22 cellular contexts compared by ENCODE assay signal in genomic region chr2:27887830-27888229, GRCh38. TPM values are rescaled to one million over a fixed set of nuclear protein-coding genes. Genes with fewer than 3 reads are reported as not detected.
DNase-seq lines count a peak whose midpoint lies in the region; ATAC-seq and TF ChIP-seq lines count a peak whose summit lies in the region.
"Had no signal": no experiment of that assay in that cellular context is flagged by ENCODE, and none has a peak within 500 bp of the region (broad histone marks: within the 10 kb centered on the region; RNA-seq: fewer than 3 reads in every experiment).

No MANE protein-coding gene starts in this region.

- H3K9me3 ChIP-seq in BLaER1 (no peaks in the 10 kb centered on the region), DOHH2 (ENCODE audit: control insufficient read depth, insufficient read depth, low read length) (no peaks in the 10 kb centered on the region), adrenal gland (replicated peaks in 1 of 3) (no peaks in the 10 kb centered on the region), gastrocnemius medialis (no peaks in the 10 kb centered on the region)
- H3K9me3 ChIP-seq: prostate gland, testis had no signal

- H3K4me2 ChIP-seq in BLaER1 (peak overlapping the region; percentile 10; the same call in 1 of the 2 replicates), DOHH2 (ENCODE audit: low read length) (peak overlapping the region; percentile 14; the same call in 1 of the 2 replicates)
- H3K4me2 ChIP-seq: GM23338 had no signal

- no peak for DNase-seq in adrenal gland
- DNase-seq in gastrocnemius medialis = no peak
- no peak for DNase-seq in HPDE6-E6E7 (ENCODE audit: extremely low spot score)
- no peak for DNase-seq in HuH-7 (ENCODE audit: low spot score)
- DNase-seq in C1 segment of cervical spinal cord (lab: John Stamatoyannopoulos, UW) = no peak
- DNase-seq: activated naive CD8-positive, alpha-beta T cell treated with anti-CD3 and anti-CD28 coated beads, Interleukin-2, amount 10 ng/mL, durations not matched to agents 7 days and 5 days; brain microvascular endothelial cell; COR-L47; hypothalamus; islet precursor cell; NCI-H1436; NCI-H748 treated with DMSO at 0.1 percent for 48 hours; nephron progenitor cell; stimulated activated CD8-positive, alpha-beta memory T cell treated with anti-CD3 and anti-CD28 coated beads, Interleukin-4, amount 100 ng/mL, for 48 hours; T1000; testis had no signal

- H4K20me1 ChIP-seq in BLaER1 (no peaks in the 10 kb centered on the region), DOHH2 (ENCODE audit: control insufficient read depth, insufficient read depth, low read depth, low read length) (no peaks in the 10 kb centered on the region)

- no peak for TF ChIP-seq CTCF in DOHH2 (IDR thresholded peaks at IDR 0.05; ENCODE audit: low read depth, low read length, poor library complexity, severe bottlenecking)
- TF ChIP-seq CTCF in adrenal gland (IDR thresholded peaks at IDR 0.05) = no peak
- TF ChIP-seq CTCF in gastrocnemius medialis (IDR thresholded peaks at IDR 0.05 in 4 of 5, conservative IDR thresholded peaks at IDR 0.05 in 1 of 5) = no peak

- H3K9me2 ChIP-seq in DOHH2 (replicated peaks; ENCODE audit: control insufficient read depth, low read length) = no peaks in the 10 kb centered on the region

- ATAC-seq in gastrocnemius medialis = no peak
- ATAC-seq in HG03432 (IDR thresholded peaks at IDR 0.05; ENCODE audit: unreplicated experiment) = no peak
- ATAC-seq: GM23338, Panc1 had no signal

- TF ChIP-seq POLR2A in adrenal gland (IDR thresholded peaks at IDR 0.05) = no peak
- no peak for TF ChIP-seq POLR2A in gastrocnemius medialis (IDR thresholded peaks at IDR 0.05)

- no peak overlapping the region for H3K9ac ChIP-seq in BLaER1

- H3K79me2 ChIP-seq in DOHH2 (ENCODE audit: control insufficient read depth, low read length) = peaks cover 25% of the 10 kb centered on the region

- H3K27me3 ChIP-seq in BLaER1 (no peaks in the 10 kb centered on the region), DOHH2 (ENCODE audit: control insufficient read depth, low read length) (no peaks in the 10 kb centered on the region), adrenal gland (no peaks in the 10 kb centered on the region), gastrocnemius medialis (no peaks in the 10 kb centered on the region)
- H3K27me3 ChIP-seq: brain microvascular endothelial cell, testis had no signal

- H3F3A ChIP-seq in DOHH2 (ENCODE audit: control insufficient read depth, insufficient read depth) = peaks cover 5% of the 10 kb centered on the region; the same call in 1 of the 2 replicates

- in situ Hi-C loops in gastrocnemius medialis (cut with MboI; ENCODE audit: low sequenced_read_pairs in 4 of 4) = no loop called here

- intact Hi-C loops in adrenal gland (cut with DNase I) = loop anchor here in 1 of 2 donors (10.0 kb wide), 1 partner anchor 113 kb away; the partner anchor contains the start of gene MRPL33
- intact Hi-C loops in gastrocnemius medialis (cut with DNase I; ENCODE audit: low total_unique reads) = loop anchor here (5.0 kb wide), 1 partner anchor 36 kb away; no protein-coding TSS in a partner anchor

- H3K27ac ChIP-seq in BLaER1 (no peak overlapping the region), DOHH2 (ENCODE audit: low read depth, low read length) (no peak overlapping the region), adrenal gland (peak overlapping the region; percentile 33 to 100 (median 98)), gastrocnemius medialis (peak overlapping the region; percentile 94 to 99 (median 96))
- H3K27ac ChIP-seq: prostate gland had no signal

- H3K4me1 ChIP-seq in BLaER1 = peaks cover 34% of the 10 kb centered on the region
- peaks cover 47% of the 10 kb centered on the region for H3K4me1 ChIP-seq in DOHH2 (ENCODE audit: control insufficient read depth, low read length)
- H3K4me1 ChIP-seq in adrenal gland (replicated peaks in 1 of 2) = peaks cover 41 to 66% of the 10 kb centered on the region in 2 donors
- H3K4me1 ChIP-seq in gastrocnemius medialis = peaks cover 22 to 32% of the 10 kb centered on the region in 2 donors
- H3K4me1 ChIP-seq: prostate gland had no signal

- H3K36me3 ChIP-seq in BLaER1 (no peaks in the 10 kb centered on the region), DOHH2 (ENCODE audit: control insufficient read depth, low read length) (peaks cover 4% of the 10 kb centered on the region; the same call in 1 of the 2 replicates), adrenal gland (replicated peaks in 1 of 2) (no peaks in the 10 kb centered on the region), gastrocnemius medialis (no peaks in the 10 kb centered on the region)
- H3K36me3 ChIP-seq: brain microvascular endothelial cell, prostate gland had no signal

- H3K4me3 ChIP-seq in BLaER1 (no peak overlapping the region), DOHH2 (ENCODE audit: low read length) (no peak overlapping the region), adrenal gland (no peak overlapping the region), gastrocnemius medialis (no peak overlapping the region)
- H3K4me3 ChIP-seq: GM23338, prostate gland, testis had no signal

- 77 to 85% (median 79%) methylated on average over 3 of the region's 3 CpGs for WGBS in adrenal gland, 4 donors

RNA-seq across cellular contexts. Expression of gene RBKS, which starts 2.4 kb away (rescaled TPM):
- 10 to 100 TPM; 11.1 to 54.4 (median 30.1) TPM for total RNA-seq in adrenal gland
- polyA plus RNA-seq in adrenal gland = 10 to 100 TPM; 14.6 to 20.3 (median 19.1) TPM
- total RNA-seq in gastrocnemius medialis = 1 to 10 TPM in 3 of 4 donors, under 1 TPM in 1; 0.41 to 5.4 (median 3.0) TPM

RNA-seq across cellular contexts. Expression of gene BABAM2, which starts 2.7 kb away (rescaled TPM):
- total RNA-seq in adrenal gland = 100 to 1,000 TPM; 284 to 925 (median 405) TPM
- 100 to 1,000 TPM; 150 to 323 (median 279) TPM for polyA plus RNA-seq in adrenal gland
- total RNA-seq in gastrocnemius medialis = 10 to 100 TPM; 57.2 to 72.2 (median 67.5) TPM

Comparison
In these comparisons a context has a peak if more than half of its experiments do, and no peak if none do; other contexts are left out.
1. H3K27ac ChIP-seq: peak in adrenal gland (5 of 5) and gastrocnemius medialis (4 of 4); none in BLaER1 (single experiment) and DOHH2 (single experiment).